12 cellular contexts compared by ENCODE assay signal in genomic region chr10:47260505-47261111, GRCh38. TPM values are rescaled to one million over a fixed set of nuclear protein-coding genes. Genes with fewer than 3 reads are reported as not detected.
DNase-seq lines count a peak whose midpoint lies in the region; ATAC-seq, FAIRE-seq and TF ChIP-seq lines count a peak whose summit lies in the region.
"Had no signal": no experiment of that assay in that cellular context is flagged by ENCODE, and none has a peak within 500 bp of the region (broad histone marks: within the 10 kb centered on the region; RNA-seq: fewer than 3 reads in every experiment).

No MANE protein-coding gene starts in this region.

- no peaks in the 10 kb centered on the region for H3K9me2 ChIP-seq in OCI-LY1 (ENCODE audit: low read depth, low read length)

- H3K9me3 Mint-ChIP-seq in nephron progenitor cell, result peaks cover 10% of the 10 kb centered on the region
- peaks cover 5% of the 10 kb centered on the region for H3K9me3 Mint-ChIP-seq in Calu3 (ENCODE audit: low read depth, unreplicated experiment)

- H3K4me3 ChIP-seq in A549, result no peak overlapping the region
- H3K4me3 ChIP-seq in OCI-LY1 (ENCODE audit: low read depth, low read length, poor library complexity, severe bottlenecking), result no peak overlapping the region

- 0 out of 2 replicates have a peak overlapping the region, but pooled peaks have one; percentile 12 for H2AFZ ChIP-seq in OCI-LY1 (ENCODE audit: low read length)

- peaks cover 16% of the 10 kb centered on the region; the same call in 2 of the 3 replicates for H3K9me3 ChIP-seq in A549
- no peaks in the 10 kb centered on the region for H3K9me3 ChIP-seq in OCI-LY1 (ENCODE audit: low read length)

- no peaks in the 10 kb centered on the region for H4K20me1 ChIP-seq in OCI-LY1 (ENCODE audit: insufficient read depth, low read length)

- CTCF ChIA-PET in A549 (lab: Yijun Ruan, JAX), result interaction anchor here (1.1 to 1.2 kb wide), 2 partner anchors 36 to 213 kb away, joined by 3 read pairs; no protein-coding TSS in a partner anchor
- CTCF ChIA-PET in Calu3 (lab: Charles Lee), result no interaction called here

- ATAC-seq in A549, result no peak
- ATAC-seq in GM18909 (IDR thresholded peaks at IDR 0.05; ENCODE audit: poor library complexity, unreplicated experiment), result peak; percentile 21

- H3K9ac ChIP-seq in OCI-LY1 (ENCODE audit: low read length), result peak overlapping the region; percentile 48; the same call in 1 of the 2 replicates

- no peak for TF ChIP-seq RAD21 in A549 (conservative IDR thresholded peaks at IDR 0.05 in 1 of 2, IDR thresholded peaks at IDR 0.05 in 1 of 2)

- H3K4me2 ChIP-seq in A549 (no peak overlapping the region), OCI-LY1 (ENCODE audit: low read length) (peak overlapping the region; percentile 47)

- no peak overlapping the region for H3K27ac ChIP-seq in A549
- peak overlapping the region; percentile 94 for H3K27ac ChIP-seq in OCI-LY1 (ENCODE audit: low read depth, low read length, poor library complexity, severe bottlenecking)

- POLR2A ChIA-PET in A549 (lab: Yijun Ruan, JAX), result no interaction called here

- no peaks in the 10 kb centered on the region for H3K79me2 ChIP-seq in OCI-LY1 (ENCODE audit: insufficient read depth, low read length)

- no peak for TF ChIP-seq POLR2A in A549 (IDR thresholded peaks at IDR 0.05; ENCODE audit: low read length)

- H3K4me1 ChIP-seq in A549 (no peaks in the 10 kb centered on the region), OCI-LY1 (ENCODE audit: insufficient read depth, low read length, severe bottlenecking) (peaks cover 54% of the 10 kb centered on the region)

- 26% methylated on average over 6 of the region's 9 CpGs for WGBS in A549 (ENCODE audit: missing lambda C conversion rate)

- FAIRE-seq in A549 (lab: Jason Lieb, UNC), result no peak

- no peaks in the 10 kb centered on the region for H3K36me3 ChIP-seq in OCI-LY1 (ENCODE audit: insufficient read depth, low read length)

- H3K27me3 Mint-ChIP-seq in nephron progenitor cell (ENCODE audit: low read depth, poor library complexity), result no peaks in the 10 kb centered on the region
- H3K27me3 Mint-ChIP-seq in Calu3 (ENCODE audit: unreplicated experiment), result peaks cover 73% of the 10 kb centered on the region

- TF ChIP-seq CTCF in A549 (IDR thresholded peaks at IDR 0.05) (no peak), OCI-LY1 (IDR thresholded peaks at IDR 0.05; ENCODE audit: low read length) (no peak), nephron progenitor cell (IDR thresholded peaks at IDR 0.05) (no peak), Calu3 (IDR thresholded peaks at IDR 0.05; ENCODE audit: unreplicated experiment) (no peak)

- H3F3A ChIP-seq in OCI-LY1 (ENCODE audit: insufficient read depth, low read length), result no peaks in the 10 kb centered on the region

- no peak for DNase-seq in A549 (ENCODE audit: low read depth in 1 of 2, low spot score in 1 of 2)
- peak; percentile 45 for DNase-seq in ecto neural progenitor cell (ENCODE audit: low spot score)
- DNase-seq in NCI-H510A treated with DMSO at 0.1 percent for 48 hours (lab: John Stamatoyannopoulos, UW), result no peak
- no peak for DNase-seq in cerebellar nuclear complex (lab: John Stamatoyannopoulos, UW)
- no peak for DNase-seq in nephron progenitor cell
- DNase-seq in Calu3, result no peak
- DNase-seq: foreskin melanocyte, midbrain, NCI-H2029 treated with DMSO at 0.1 percent for 48 hours, trophoblast cell had no signal

- intact Hi-C loops in Calu3 (cut with micrococcal nuclease; ENCODE audit: unreplicated experiment), result no loop called here

- H3K4me1 Mint-ChIP-seq in nephron progenitor cell (peaks cover 43% of the 10 kb centered on the region), Calu3 (ENCODE audit: low read depth, unreplicated experiment) (no peaks in the 10 kb centered on the region)

- no peak for TF ChIP-seq EP300 in A549 (IDR thresholded peaks at IDR 0.05)

- no TSS peak for BruUV-seq in Calu3 (replicated peaks; lab: Mats Ljungman, UMichigan)

- H3K36me3 Mint-ChIP-seq in nephron progenitor cell (ENCODE audit: low read depth) (no peaks in the 10 kb centered on the region), Calu3 (ENCODE audit: insufficient read depth, unreplicated experiment) (no peaks in the 10 kb centered on the region)

- no peak overlapping the region for H3K4me3 Mint-ChIP-seq in nephron progenitor cell
- H3K4me3 Mint-ChIP-seq in Calu3 (ENCODE audit: low read depth, unreplicated experiment), result no peak overlapping the region

- H3K27ac Mint-ChIP-seq in nephron progenitor cell (no peak overlapping the region), Calu3 (ENCODE audit: unreplicated experiment) (no peak overlapping the region)

- no peaks in the 10 kb centered on the region for H3K27me3 ChIP-seq in OCI-LY1 (ENCODE audit: insufficient read depth, low read length)

TF ChIP-seq in A549, 52 proteins besides CTCF, POLR2A, EP300 and RAD21:
- TF ChIP-seq REST (IDR thresholded peaks at IDR 0.05) (no peak), NFE2L2 (conservative IDR thresholded peaks at IDR 0.05; ENCODE audit: low read length) (no peak), EHF (CRISPR knock-in tag; IDR thresholded peaks at IDR 0.05) (no peak), BCL3 (IDR thresholded peaks at IDR 0.05) (no peak), HOXB5 (CRISPR knock-in tag; IDR thresholded peaks at IDR 0.05) (no peak), ESRRA (IDR thresholded peaks at IDR 0.05; ENCODE audit: borderline replicate concordance, low read length) (no peak), MAFK (IDR thresholded peaks at IDR 0.05; ENCODE audit: partially characterized antibody) (peak; percentile 47), FOSB (CRISPR knock-in tag; IDR thresholded peaks at IDR 0.05) (no peak), RNF2 (IDR thresholded peaks at IDR 0.05; ENCODE audit: borderline replicate concordance, low read depth) (no peak)

RNA-seq across cellular contexts. Expression of gene GDF10, which starts 39.4 kb away (rescaled TPM):
- polyA plus RNA-seq in A549 (2011; rRNA removed), result not detected in 2 replicates
- 0.01 TPM in 2 replicates for polyA plus RNA-seq in A549 (2012; cell fraction: cytosol; rRNA removed)
- 0.06 TPM in 1 of 2 replicates, not detected in the other for polyA plus RNA-seq in A549 (2012; cell fraction: nucleus; rRNA removed)
- polyA plus RNA-seq in A549 (2017; fragmentation: RNase III; extraction: RNeasy Plus Mini Kit Qiagen cat#74134 plus additional on column Dnase treatment), result 0.04 to 0.10 TPM (median 0.09 TPM) in 3 replicates
- not detected in 2 replicates for polyA minus RNA-seq in A549 (2011; rRNA and poly(A)+ RNA removed)
- total RNA-seq in Calu3 (2022), result not detected in 2 replicates
